ENCODE assay signal across 8 cellular contexts in genomic region chr9:116156621-116157314, GRCh38. TPM values are rescaled to one million over a fixed set of nuclear protein-coding genes. Genes with fewer than 3 reads are reported as not detected.
A peak's percentile ranks its signal among the peaks of the same experiment; 100 is the strongest.
DNase-seq lines count a peak whose midpoint lies in the region; ATAC-seq, FAIRE-seq and TF ChIP-seq lines count a peak whose summit lies in the region.

No MANE protein-coding gene starts in this region.

- no peak overlapping the region for H3K27ac Mint-ChIP-seq in naive thymus-derived CD8-positive, alpha-beta T cell

- H3K27ac ChIP-seq in endothelial cell of umbilical vein (ENCODE audit: insufficient read depth, low read depth, low read length), result no peak overlapping the region

- no peak overlapping the region for H3K4me2 ChIP-seq in endothelial cell of umbilical vein (ENCODE audit: insufficient read depth, low read length)

- H3K36me3 ChIP-seq in ES-I3 (ENCODE audit: insufficient read depth, low read length) (no peaks in the 10 kb centered on the region), endothelial cell of umbilical vein (ENCODE audit: control insufficient read depth in 2 of 2, extremely low read depth in 1 of 2, insufficient read depth in 2 of 2, low read length in 2 of 2) (no peaks in the 10 kb centered on the region)

- H3K27me3 ChIP-seq in endothelial cell of umbilical vein (ENCODE audit: control insufficient read depth in 2 of 2, insufficient read depth in 2 of 2, low read length in 2 of 2), result peaks cover 0 to 22% of the 10 kb centered on the region in 2 experiments

- H3K9ac ChIP-seq in ES-I3 (ENCODE audit: low read depth, low read length) (peak overlapping the region; percentile 55; the same call in 1 of the 2 replicates), endothelial cell of umbilical vein (replicated peaks; ENCODE audit: extremely low read depth, insufficient read depth, low read length) (no peak overlapping the region)

- CTCF ChIA-PET in endothelial cell of umbilical vein (lab: Charles Lee), result no interaction called here

- H2AFZ ChIP-seq in endothelial cell of umbilical vein (ENCODE audit: low read depth, low read length), result no peak overlapping the region

- no peak for FAIRE-seq in endothelial cell of umbilical vein (lab: Jason Lieb, UNC)

- peaks cover 7% of the 10 kb centered on the region; the same call in 1 of the 2 replicates for H3K4me1 ChIP-seq in ES-I3 (ENCODE audit: insufficient read depth, low read length)
- peaks cover 3% of the 10 kb centered on the region for H3K4me1 ChIP-seq in endothelial cell of umbilical vein (ENCODE audit: control insufficient read depth, extremely low read depth, insufficient read depth, low read length)

- no TSS peak for BruUV-seq in endothelial cell of umbilical vein (replicated peaks; lab: Mats Ljungman, UMichigan)

- no peak for ATAC-seq in HG03460 (IDR thresholded peaks at IDR 0.05; ENCODE audit: unreplicated experiment)
- no peak for ATAC-seq in naive thymus-derived CD8-positive, alpha-beta T cell
- ATAC-seq in activated CD4-positive, CD25-positive, alpha-beta regulatory T cell treated with anti-CD3 and anti-CD28 coated beads, Interleukin-2, amount 50 U/mL, for 24 hours, result no peak

- no peaks in the 10 kb centered on the region for H4K20me1 ChIP-seq in endothelial cell of umbilical vein (replicated peaks; ENCODE audit: control insufficient read depth, extremely low read depth, insufficient read depth, low read length)

- no peak for TF ChIP-seq CTCF in endothelial cell of umbilical vein (IDR thresholded peaks at IDR 0.05; ENCODE audit: extremely low read depth in 1 of 2, insufficient read depth in 1 of 2, low read depth in 1 of 2, low read length in 2 of 2)

- no peak overlapping the region for H3K4me3 Mint-ChIP-seq in naive thymus-derived CD8-positive, alpha-beta T cell

- POLR2A ChIA-PET in endothelial cell of umbilical vein (lab: Charles Lee), result no interaction called here
- POLR2A ChIA-PET in naive thymus-derived CD8-positive, alpha-beta T cell (lab: Charles Lee), result no interaction called here

- H3K4me1 Mint-ChIP-seq in naive thymus-derived CD8-positive, alpha-beta T cell, result peaks cover 3 to 27% (median 11%) of the 10 kb centered on the region in 4 donors

- no peak overlapping the region for H3K4me3 ChIP-seq in endothelial cell of umbilical vein (replicated peaks in 1 of 3; ENCODE audit: insufficient read depth in 1 of 3, low read depth in 1 of 3, low read length in 3 of 3)

- no peaks in the 10 kb centered on the region for H3K79me2 ChIP-seq in endothelial cell of umbilical vein (ENCODE audit: control insufficient read depth, insufficient read depth, low read length)

- H3K9me1 ChIP-seq in endothelial cell of umbilical vein (replicated peaks; ENCODE audit: control insufficient read depth, extremely low read depth, insufficient read depth, low read length), result no peaks in the 10 kb centered on the region

- H3K9me3 Mint-ChIP-seq in naive thymus-derived CD8-positive, alpha-beta T cell, result peaks cover 0 to 8% (median 0%) of the 10 kb centered on the region in 9 donors

- peaks cover 36 to 90% (median 72%) of the 10 kb centered on the region in 5 donors for H3K27me3 Mint-ChIP-seq in naive thymus-derived CD8-positive, alpha-beta T cell

- intact Hi-C loops in endothelial cell of umbilical vein (cut with micrococcal nuclease), result no loop called here

- peaks cover 0 to 11% (median 6%) of the 10 kb centered on the region in 3 donors for H3K36me3 Mint-ChIP-seq in naive thymus-derived CD8-positive, alpha-beta T cell

- dilution Hi-C loops in endothelial cell of umbilical vein (cut with MboI; ENCODE audit: extremely low pct_ligation_motif_present, low sequenced_read_pairs), result no loop called here

- TF ChIP-seq POLR2A in endothelial cell of umbilical vein (IDR thresholded peaks at IDR 0.05; ENCODE audit: low read depth, low read length), result no peak

- no peaks in the 10 kb centered on the region for H3K9me3 ChIP-seq in ES-I3 (ENCODE audit: control insufficient read depth, insufficient read depth, low read length)
- H3K9me3 ChIP-seq in endothelial cell of umbilical vein (replicated peaks; ENCODE audit: control insufficient read depth, insufficient read depth, low read length), result no peaks in the 10 kb centered on the region

- DNase-seq in NCI-H510A (lab: John Stamatoyannopoulos, UW) (peak; percentile 12), endothelial cell of umbilical vein (ENCODE audit: low read depth, low spot score) (peak; percentile 63), midbrain (lab: John Stamatoyannopoulos, UW) (peak; percentile 20), activated T-cell treated with anti-CD3 and anti-CD28 coated beads for 4 hours (no peak)
- no peak for DNase-seq in naive thymus-derived CD8-positive, alpha-beta T cell

TF ChIP-seq in endothelial cell of umbilical vein, 7 proteins besides CTCF, POLR2A, EP300 and RAD21:
- TF ChIP-seq MYC (IDR thresholded peaks at IDR 0.05; ENCODE audit: low read depth, low read length) (no peak), GATA2 (IDR thresholded peaks at IDR 0.05; ENCODE audit: insufficient read depth, insufficient read length, low read depth, low read length) (no peak), POLR2AphosphoS5 (IDR thresholded peaks at IDR 0.05; ENCODE audit: insufficient read depth, low read depth, low read length) (no peak), MAX (IDR thresholded peaks at IDR 0.05; ENCODE audit: insufficient read depth, insufficient read length) (no peak), EZH2 (IDR thresholded peaks at IDR 0.05; ENCODE audit: borderline replicate concordance, low read depth, low read length, severe bottlenecking) (no peak), JUN (IDR thresholded peaks at IDR 0.05; ENCODE audit: borderline replicate concordance, insufficient read depth, insufficient read length, low read depth) (no peak), FOS (IDR thresholded peaks at IDR 0.05; ENCODE audit: borderline replicate concordance, insufficient read depth, low read length) (no peak)

RNA-seq across cellular contexts. Expression of gene PAPPA, which starts 3.2 kb away (rescaled TPM):
- 0.12 and 0.13 TPM in 2 replicates for total RNA-seq in endothelial cell of umbilical vein
- polyA plus RNA-seq in endothelial cell of umbilical vein, result 0.30 and 0.41 TPM in 2 replicates
- polyA plus RNA-seq in endothelial cell of umbilical vein (2011; cell fraction: cytosol; rRNA removed), result 0.24 and 0.26 TPM in 2 replicates
- polyA plus RNA-seq in endothelial cell of umbilical vein (2011; cell fraction: nucleus; rRNA removed), result 0.58 and 0.77 TPM in 2 replicates
- polyA plus RNA-seq in endothelial cell of umbilical vein (2012), result 0.35 and 0.75 TPM in 2 replicates
- polyA minus RNA-seq in endothelial cell of umbilical vein, result 1.6 TPM in 2 replicates
- polyA minus RNA-seq in endothelial cell of umbilical vein (2011; cell fraction: cytosol; rRNA and poly(A)+ RNA removed), result 2.7 TPM
- polyA minus RNA-seq in endothelial cell of umbilical vein (2011; cell fraction: nucleus; rRNA and poly(A)+ RNA removed), result 2.0 and 2.2 TPM in 2 replicates
- total RNA-seq in naive thymus-derived CD8-positive, alpha-beta T cell, result not detected
- polyA plus RNA-seq in naive thymus-derived CD8-positive, alpha-beta T cell, result under 1 TPM in 1 of 3 donors, not detected in 2; 0.09 TPM

Comparison
In these comparisons a context has a peak if more than half of its experiments do, and no peak if none do; other contexts are left out.
1. DNase-seq: peak in NCI-H510A (single experiment), endothelial cell of umbilical vein (single experiment) and midbrain (single experiment); none in activated T-cell treated with anti-CD3 and anti-CD28 coated beads for 4 hours (single experiment) and naive thymus-derived CD8-positive, alpha-beta T cell (0 of 10).